ENCODE assay signal across 23 cellular contexts in genomic region chr2:230890696-230891095, GRCh38. TPM values are rescaled to one million over a fixed set of nuclear protein-coding genes. Genes with fewer than 3 reads are reported as not detected.
DNase-seq lines count a peak whose midpoint lies in the region; ATAC-seq and TF ChIP-seq lines count a peak whose summit lies in the region.
"Had no signal": no experiment of that assay in that cellular context is flagged by ENCODE, and none has a peak within 500 bp of the region (broad histone marks: within the 10 kb centered on the region; RNA-seq: fewer than 3 reads in every experiment).

No MANE protein-coding gene starts in this region.

- H3K79me2 ChIP-seq in H9 (ENCODE audit: insufficient read depth, low read length): no peaks in the 10 kb centered on the region

- no peak overlapping the region for H4K8ac ChIP-seq in H9 (replicated peaks; ENCODE audit: insufficient read length, low read depth, low read length)

- no peak overlapping the region for H2BK15ac ChIP-seq in H9 (ENCODE audit: low read depth, low read length)

- DNase-seq in Ammon's horn (ENCODE audit: low spot score) (peak; percentile 35), chondrocyte (ENCODE audit: low spot score) (peak; percentile 34), posterior vena cava (ENCODE audit: low spot score) (peak; percentile 62), KG1 (lab: John Stamatoyannopoulos, UW) (no peak), uterus (no peak), H9 (no peak)
- DNase-seq: BE2C; CD4-positive, CD25-positive, alpha-beta regulatory T cell; DND-41; HCEC 1CT; Karpas-422; NCI-H187; NCI-H2107; NCI-H510A; NK-92 treated with Interleukin-12 subunit alpha and Interleukin-12 subunit beta, amount 100 ng/mL, for 24 hours had no signal

- WGBS in H9 (ENCODE audit: extremely low coverage, insufficient read length, low lambda C conversion rate): no CpG with 5 or more reads among the region's 4 CpGs

- no peak overlapping the region for H2BK20ac ChIP-seq in H9 (ENCODE audit: low read depth, low read length, poor library complexity, severe bottlenecking)

- no peak for TF ChIP-seq POLR2A in uterus (IDR thresholded peaks at IDR 0.05)

- H3K14ac ChIP-seq in H9 (ENCODE audit: insufficient read depth, low read length): no peak overlapping the region; the same call in 1 of the 2 replicates

- peak overlapping the region; percentile 7 for H3K27ac ChIP-seq in KOPT-K1 (ENCODE audit: low read depth, low read length, poor library complexity, severe bottlenecking)
- H3K27ac ChIP-seq in uterus: no peak overlapping the region
- no peak overlapping the region for H3K27ac ChIP-seq in H9 (ENCODE audit: insufficient read length, low read depth, low read length)
- H3K27ac ChIP-seq: A549, GM23248 had no signal

- no peak for ATAC-seq in HG03457 (IDR thresholded peaks at IDR 0.05; ENCODE audit: unreplicated experiment)
- ATAC-seq: A549, GM12878, Panc1, SK-N-SH treated with all-trans-retinoic acid at 6 μM for 48 hours had no signal

- no peak overlapping the region for H2BK12ac ChIP-seq in H9 (ENCODE audit: insufficient read length, low read depth, low read length)

- H2BK120ac ChIP-seq in H9 (ENCODE audit: low read depth, low read length, poor library complexity, severe bottlenecking): no peak overlapping the region

- H3T11ph ChIP-seq in H9 (ENCODE audit: low read length): no peak overlapping the region

- H3K4me1 ChIP-seq in uterus (no peaks in the 10 kb centered on the region), H9 (ENCODE audit: insufficient read depth, low read length) (no peaks in the 10 kb centered on the region; the same call in 1 of the 2 replicates)
- H3K4me1 ChIP-seq: A549, BE2C had no signal

- H3K79me1 ChIP-seq in H9 (ENCODE audit: insufficient read depth, low read depth, low read length, poor library complexity, severe bottlenecking): no peaks in the 10 kb centered on the region

- no peak overlapping the region for H3K9ac ChIP-seq in H9 (ENCODE audit: extremely low read depth, insufficient read length, low read length)
- H3K9ac ChIP-seq: GM23248 had no signal

- H3K4me1 Mint-ChIP-seq in chondrocyte (ENCODE audit: low read depth) (peaks cover 8% of the 10 kb centered on the region), H9 (peaks cover 31 to 34% of the 10 kb centered on the region in 2 experiments)

- H3K56ac ChIP-seq in H9 (ENCODE audit: insufficient read length, low read depth, low read length): no peak overlapping the region

- intact Hi-C loops in posterior vena cava (cut with DNase I): no loop called here
- intact Hi-C loops in uterus (cut with DNase I; ENCODE audit: low total_unique reads): no loop called here

- TF ChIP-seq CTCF in chondrocyte (IDR thresholded peaks at IDR 0.05): no peak
- TF ChIP-seq CTCF in uterus (IDR thresholded peaks at IDR 0.05): no peak
- TF ChIP-seq CTCF in H9 (conservative IDR thresholded peaks at IDR 0.05): no peak

- no peak overlapping the region for H2BK5ac ChIP-seq in H9 (ENCODE audit: insufficient read length, low read length)

- no peaks in the 10 kb centered on the region for H3K9me3 ChIP-seq in KOPT-K1 (ENCODE audit: insufficient read depth, low read length, poor library complexity, severe bottlenecking)
- no peaks in the 10 kb centered on the region for H3K9me3 ChIP-seq in uterus
- no peaks in the 10 kb centered on the region for H3K9me3 ChIP-seq in H9 (ENCODE audit: control insufficient read depth, low read depth, low read length)
- H3K9me3 ChIP-seq: BE2C had no signal

- H3K27ac Mint-ChIP-seq in chondrocyte (ENCODE audit: unreplicated experiment) (no peak overlapping the region), H9 (0 out of 7 replicates have a peak overlapping the region, but pooled peaks of 1 of the 3 experiments have one; percentile 25)

- H2AK5ac ChIP-seq in H9 (ENCODE audit: insufficient read length, low read length): no peak overlapping the region

- H3K36me3 ChIP-seq in KOPT-K1 (ENCODE audit: insufficient read depth, low read length) (no peaks in the 10 kb centered on the region), uterus (no peaks in the 10 kb centered on the region)
- H3K36me3 ChIP-seq: BE2C had no signal

- no peak overlapping the region for H3K4me3 ChIP-seq in uterus
- H3K4me3 ChIP-seq: A549, GM12878, GM23248 had no signal

- no peak overlapping the region for H3K4me2 ChIP-seq in H9 (ENCODE audit: insufficient read depth, insufficient read length, low read length)
- H3K4me2 ChIP-seq: A549 had no signal

- H3K27me3 ChIP-seq in uterus (no peaks in the 10 kb centered on the region), H9 (ENCODE audit: insufficient read depth, low read length) (no peaks in the 10 kb centered on the region)
- H3K27me3 ChIP-seq: BE2C had no signal

- no peaks in the 10 kb centered on the region for H4K20me1 ChIP-seq in H9 (ENCODE audit: control insufficient read depth, insufficient read depth, insufficient read length)

- no peak overlapping the region for H2AFZ ChIP-seq in H9 (ENCODE audit: low read length)
- H2AFZ ChIP-seq: GM23248 had no signal

- H3K9me3 Mint-ChIP-seq in chondrocyte (ENCODE audit: low read depth): peaks cover 5% of the 10 kb centered on the region
- H3K9me3 Mint-ChIP-seq in H9: no peaks in the 10 kb centered on the region
- H3K9me3 Mint-ChIP-seq: CD4-positive, CD25-positive, alpha-beta regulatory T cell had no signal

- H3K4me3 Mint-ChIP-seq in chondrocyte (ENCODE audit: unreplicated experiment) (no peak overlapping the region), H9 (no peak overlapping the region)
- H3K4me3 Mint-ChIP-seq: CD4-positive, CD25-positive, alpha-beta regulatory T cell had no signal

- H3K23ac ChIP-seq in H9 (ENCODE audit: insufficient read length, low read depth, low read length): no peak overlapping the region

- no peaks in the 10 kb centered on the region for H3K36me3 Mint-ChIP-seq in chondrocyte (ENCODE audit: low read depth)
- H3K36me3 Mint-ChIP-seq in H9 (ENCODE audit: insufficient read depth in 1 of 3, low read depth in 3 of 3): no peaks in the 10 kb centered on the region; a peak in 1 of 7 replicates

- H3K27me3 Mint-ChIP-seq in chondrocyte (ENCODE audit: low read depth) (no peaks in the 10 kb centered on the region), H9 (ENCODE audit: low read depth) (peaks cover 5% of the 10 kb centered on the region)

- H4K91ac ChIP-seq in H9 (ENCODE audit: insufficient read length, low read depth, low read length): no peak overlapping the region

- H3K4ac ChIP-seq in H9 (ENCODE audit: low read depth, low read length): no peak overlapping the region

- H4K5ac ChIP-seq in H9 (ENCODE audit: insufficient read length, low read depth, low read length): no peak overlapping the region

- H3K23me2 ChIP-seq in H9 (ENCODE audit: insufficient read length, low read depth, low read length, poor library complexity, severe bottlenecking): no peaks in the 10 kb centered on the region

- H3K18ac ChIP-seq in H9 (ENCODE audit: insufficient read length, low read depth, low read length): no peak overlapping the region

RNA-seq across cellular contexts. Expression of gene ITM2C, which starts 26.0 kb away (rescaled TPM):
- 114 to 215 TPM (median 208 TPM) in 3 replicates for total RNA-seq in chondrocyte
- 10 to 100 TPM; 54.7 to 64.9 TPM for total RNA-seq in posterior vena cava
- 100 to 1,000 TPM in 1 of 4 donors, 10 to 100 TPM in 3; 33.8 to 301 (median 67.6) TPM for total RNA-seq in uterus
- 297 and 302 TPM in 2 replicates for total RNA-seq in H9 (2021)

RNA-seq across cellular contexts. Expression of gene GPR55, which starts 34.3 kb away (rescaled TPM):
- total RNA-seq in chondrocyte (not detected in 3 replicates), posterior vena cava (under 1 TPM; 0.14 to 0.19 TPM), uterus (not detected), H9 (2021) (0.11 TPM in 1 of 2 replicates, not detected in the other)
- total RNA-seq: GM23248, M059J had no signal

Comparison
In these comparisons a context has a peak if more than half of its experiments do, and no peak if none do; other contexts are left out.
1. DNase-seq: peak in Ammon's horn (single experiment), chondrocyte (single experiment) and posterior vena cava (single experiment); none in KG1 (single experiment), uterus (0 of 2) and H9 (single experiment).